In the genomic region with DNA sequence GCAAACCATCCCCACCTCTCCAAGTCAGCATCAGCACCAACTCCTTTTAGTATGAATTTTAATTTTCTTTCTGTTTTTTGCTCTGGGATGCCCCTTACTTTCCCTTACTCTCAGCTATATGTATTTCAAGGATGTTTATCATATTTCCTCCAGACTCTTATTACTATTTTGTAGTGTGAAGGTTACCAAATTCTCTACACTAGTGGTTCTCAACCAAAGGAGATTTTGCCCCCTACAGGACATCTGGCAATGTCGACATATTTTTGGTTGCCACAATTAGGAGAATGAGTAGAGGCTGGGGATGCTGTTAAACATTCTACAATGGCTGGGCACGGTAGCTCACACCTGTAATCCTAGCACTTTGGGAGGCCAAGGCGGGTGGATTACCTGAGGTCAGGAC, we compare ENCODE assay signal across 1 cellular context.
TF ChIP-seq lines count a peak whose summit lies in the region.

No MANE protein-coding gene starts in this region.

TF ChIP-seq in A549, 52 proteins besides CTCF, POLR2A, EP300 and RAD21 (continued from another document):
- TF ChIP-seq HMGXB4 (CRISPR knock-in tag; IDR thresholded peaks at IDR 0.05; ENCODE audit: borderline replicate concordance) = no peak
TF ChIP-seq in A549: peak in this region for 0.
